In genomic region chr2:234770715-234771141, GRCh38 we compare ENCODE assay signal across 2 cellular contexts.
TF ChIP-seq lines count a peak whose summit lies in the region.

No MANE protein-coding gene starts in this region.

TF ChIP-seq in IMR-90, 13 proteins besides CTCF, POLR2A, EP300 and RAD21:
- no peak for TF ChIP-seq CEBPB (IDR thresholded peaks at IDR 0.05; ENCODE audit: low read depth, low read length)
- no peak for TF ChIP-seq RFX5 (IDR thresholded peaks at IDR 0.05; ENCODE audit: low read depth, low read length)
- TF ChIP-seq MAFK (IDR thresholded peaks at IDR 0.05; ENCODE audit: low read depth, low read length): no peak
- no peak for TF ChIP-seq FOS (IDR thresholded peaks at IDR 0.05; ENCODE audit: low read depth, low read length)
- TF ChIP-seq MAZ (IDR thresholded peaks at IDR 0.05; ENCODE audit: borderline replicate concordance, low read depth, low read length): no peak
- TF ChIP-seq MXI1 (IDR thresholded peaks at IDR 0.05; ENCODE audit: borderline replicate concordance, low read depth, low read length): no peak
- TF ChIP-seq ELK1 (IDR thresholded peaks at IDR 0.05; ENCODE audit: borderline replicate concordance, low read depth, low read length): no peak
- TF ChIP-seq RCOR1 (IDR thresholded peaks at IDR 0.05; ENCODE audit: insufficient replicate concordance, low read length): no peak
- no peak for TF ChIP-seq BHLHE40 (IDR thresholded peaks at IDR 0.05; ENCODE audit: low read depth, low read length)
- no peak for TF ChIP-seq NFE2L2 (IDR thresholded peaks at IDR 0.05; ENCODE audit: low read depth, low read length)
- TF ChIP-seq SMC3 (IDR thresholded peaks at IDR 0.05; ENCODE audit: low read depth, low read length): no peak
- TF ChIP-seq USF2 (IDR thresholded peaks at IDR 0.05; ENCODE audit: low read depth, low read length): no peak
- TF ChIP-seq CHD1 (IDR thresholded peaks at IDR 0.05; ENCODE audit: low read depth, low read length): no peak

TF ChIP-seq in H1, 55 proteins besides CTCF, POLR2A, EP300 and RAD21:
- no peak for TF ChIP-seq HDAC6 (IDR thresholded peaks at IDR 0.05; ENCODE audit: low read depth, low read length)
- no peak for TF ChIP-seq ATF2 (IDR thresholded peaks at IDR 0.05; ENCODE audit: low read length)
- no peak for TF ChIP-seq USF2 (IDR thresholded peaks at IDR 0.05; ENCODE audit: low read length)
- no peak for TF ChIP-seq ASH2L (IDR thresholded peaks at IDR 0.05; ENCODE audit: low read length)
- TF ChIP-seq RFX5 (IDR thresholded peaks at IDR 0.05; ENCODE audit: borderline replicate concordance, low read depth, low read length): no peak
- no peak for TF ChIP-seq SP4 (IDR thresholded peaks at IDR 0.05; ENCODE audit: low read length)
- TF ChIP-seq JUN (IDR thresholded peaks at IDR 0.05; ENCODE audit: low read depth, low read length): no peak
- TF ChIP-seq NANOG (IDR thresholded peaks at IDR 0.05; ENCODE audit: insufficient read depth, low read depth, low read length, poor library complexity, severe bottlenecking): no peak
- TF ChIP-seq RBBP5 (IDR thresholded peaks at IDR 0.05; ENCODE audit: borderline replicate concordance, low read depth, low read length): no peak
- no peak for TF ChIP-seq HDAC2 (IDR thresholded peaks at IDR 0.05; ENCODE audit: borderline replicate concordance in 1 of 2, low read depth in 2 of 2, low read length in 2 of 2)
- TF ChIP-seq SRF (IDR thresholded peaks at IDR 0.05; ENCODE audit: low read depth, low read length): no peak
- no peak for TF ChIP-seq KDM4A (IDR thresholded peaks at IDR 0.05; ENCODE audit: low read depth, low read length, severe bottlenecking)
TF ChIP-seq in H1: peak in this region for 0.
